8 cellular contexts compared by ENCODE assay signal in the genomic region with DNA sequence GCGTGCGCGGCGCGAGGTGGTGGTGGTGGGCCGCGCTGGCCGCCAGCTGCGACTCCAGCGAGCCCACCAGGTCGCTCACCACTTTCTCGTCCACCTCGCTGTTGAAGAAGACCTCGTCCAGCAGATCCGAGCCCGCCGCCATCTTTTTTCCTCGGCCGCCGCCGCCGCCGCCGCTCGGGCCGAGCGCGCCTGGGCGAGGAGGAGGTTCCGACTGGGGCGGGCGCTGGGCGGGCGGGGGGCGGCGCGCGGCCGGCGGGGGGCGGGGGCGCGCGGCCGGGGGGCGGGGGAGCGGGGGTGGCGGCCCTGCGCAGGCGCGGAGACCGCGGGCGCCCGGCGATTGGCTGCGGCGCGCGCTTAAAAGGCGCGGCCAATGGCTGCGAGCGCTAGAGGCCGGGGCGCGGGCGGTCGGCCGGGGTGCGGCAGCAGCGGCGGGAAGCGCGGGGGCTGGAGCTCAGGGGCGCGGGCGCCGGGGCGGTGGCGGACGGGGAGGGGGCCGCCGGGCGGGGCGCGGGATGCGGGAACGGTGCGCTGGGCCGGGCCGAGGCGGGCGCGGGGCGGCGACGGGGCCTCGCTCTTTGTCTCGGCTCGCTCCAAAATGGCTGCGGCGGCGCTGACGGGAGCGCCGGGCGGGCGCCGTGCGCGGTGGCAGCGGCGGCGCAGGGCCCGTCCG. TPM values are rescaled to one million over a fixed set of nuclear protein-coding genes. Genes with fewer than 3 reads are reported as not detected.
DNase-seq lines count a peak whose midpoint lies in the region; ATAC-seq and TF ChIP-seq lines count a peak whose summit lies in the region.

Gene TAF4, minus strand, starts transcription at position 213 of the 670 bp plus-strand sequence. Its CDS starts 71 bp downstream, at position 142.

- no peaks in the 10 kb centered on the region for H3K36me3 ChIP-seq in right lobe of liver

- intact Hi-C loops in right lobe of liver (cut with DNase I) = loop anchor here in 1 of 2 donors (5.0 kb wide), 1 partner anchor 71 kb away; no protein-coding TSS in a partner anchor

- no peak for TF ChIP-seq CTCF in right lobe of liver (IDR thresholded peaks at IDR 0.05)

- peak; percentile 68 for ATAC-seq in GM19025 (IDR thresholded peaks at IDR 0.05; ENCODE audit: low read depth, unreplicated experiment)
- peak; percentile 66 for ATAC-seq in HG03196 (IDR thresholded peaks at IDR 0.05; ENCODE audit: unreplicated experiment)
- ATAC-seq in right lobe of liver = peak; percentile 59 to 76 (median 64)

- H3K4me1 ChIP-seq in right lobe of liver = peaks cover 0 to 23% (median 5%) of the 10 kb centered on the region in 4 donors

- no CpG with 5 or more reads among the region's 117 CpGs for WGBS in right lobe of liver (ENCODE audit: insufficient coverage, low coverage, low lambda C conversion rate, missing lambda C conversion rate)

- H3K27ac ChIP-seq in right lobe of liver = peak within 1 kb of the TSS; percentile 52 to 85 (median 73)

- DNase-seq in AG20443 (ENCODE audit: low spot score) (peak; percentile 100), NCI-H510A treated with DMSO at 0.1 percent for 48 hours (lab: John Stamatoyannopoulos, UW) (peak; percentile 62), dermis blood vessel endothelial cell (peak; percentile 80), right lobe of liver (peak; percentile 82 to 83 (median 83))
- DNase-seq in activated CD4-positive, alpha-beta T cell treated with anti-CD3 and anti-CD28 coated beads, Interleukin-2, amount 50 U/mL, for 24 hours (ENCODE audit: low read depth in 1 of 2, low spot score in 1 of 2) = peak; percentile 66 to 68
- peak; percentile 79 to 81 for DNase-seq in stimulated activated CD4-positive, alpha-beta T cell treated with anti-CD3 and anti-CD28 coated beads, Interleukin-4, amount 100 ng/mL, for 4 hours

- H3K27me3 ChIP-seq in right lobe of liver = no peaks in the 10 kb centered on the region

- peak; percentile 89 for TF ChIP-seq POLR2A in right lobe of liver (IDR thresholded peaks at IDR 0.05)

- H3K9me3 ChIP-seq in right lobe of liver = no peaks in the 10 kb centered on the region

- H3K4me3 ChIP-seq in right lobe of liver = peak within 1 kb of the TSS; percentile 55 to 69 (median 68)

RNA-seq across cellular contexts. Expression of gene TAF4, which starts in this region (rescaled TPM):
- total RNA-seq in dermis blood vessel endothelial cell (3.6 and 7.6 TPM in 2 replicates), right lobe of liver (10 to 100 TPM in 4 of 6 experiments, 1 to 10 TPM in 2; 9.0 to 13.0 (median 11.3) TPM)

Comparison
In these comparisons a context has a peak if more than half of its experiments do, and no peak if none do; other contexts are left out.
1. Peak in every context shown above with its lines: DNase-seq, ATAC-seq, H3K4me3 ChIP-seq and H3K27ac ChIP-seq.